ENCODE assay signal across 2 cellular contexts in genomic region chrX:120564925-120565324, GRCh38.
TF ChIP-seq lines count a peak whose summit lies in the region.

No MANE protein-coding gene starts in this region.

TF ChIP-seq in HepG2, 621 proteins besides CTCF, POLR2A, EP300 and RAD21:
- TF ChIP-seq, protein P1, sequence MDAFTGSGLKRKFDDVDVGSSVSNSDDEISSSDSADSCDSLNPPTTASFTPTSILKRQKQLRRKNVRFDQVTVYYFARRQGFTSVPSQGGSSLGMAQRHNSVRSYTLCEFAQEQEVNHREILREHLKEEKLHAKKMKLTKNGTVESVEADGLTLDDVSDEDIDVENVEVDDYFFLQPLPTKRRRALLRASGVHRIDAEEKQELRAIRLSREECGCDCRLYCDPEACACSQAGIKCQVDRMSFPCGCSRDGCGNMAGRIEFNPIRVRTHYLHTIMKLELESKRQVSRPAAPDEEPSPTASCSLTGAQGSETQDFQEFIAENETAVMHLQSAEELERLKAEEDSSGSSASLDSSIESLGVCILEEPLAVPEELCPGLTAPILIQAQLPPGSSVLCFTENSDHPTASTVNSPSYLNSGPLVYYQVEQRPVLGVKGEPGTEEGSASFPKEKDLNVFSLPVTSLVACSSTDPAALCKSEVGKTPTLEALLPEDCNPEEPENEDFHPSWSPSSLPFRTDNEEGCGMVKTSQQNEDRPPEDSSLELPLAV (CRISPR knock-in tag; conservative IDR thresholded peaks at IDR 0.05; ENCODE audit: low read depth) = no peak
- TF ChIP-seq HINFP (CRISPR knock-in tag; IDR thresholded peaks at IDR 0.05; ENCODE audit: low read depth) (no peak), SUZ12 (IDR thresholded peaks at IDR 0.05; ENCODE audit: low read depth, low read length) (no peak), ZNF570 (CRISPR knock-in tag; IDR thresholded peaks at IDR 0.05; ENCODE audit: borderline replicate concordance) (no peak), PHF5A (CRISPR knock-in tag; IDR thresholded peaks at IDR 0.05; ENCODE audit: low read depth, unreplicated experiment) (no peak), HDAC2 (CRISPR knock-in tag; IDR thresholded peaks at IDR 0.05) (no peak), SAFB2 (CRISPR knock-in tag; IDR thresholded peaks at IDR 0.05; ENCODE audit: borderline replicate concordance, low read depth) (no peak), HES4 (CRISPR knock-in tag; IDR thresholded peaks at IDR 0.05; ENCODE audit: borderline replicate concordance) (no peak), ZFY (CRISPR knock-in tag; IDR thresholded peaks at IDR 0.05) (no peak), ZNF678 (CRISPR knock-in tag; IDR thresholded peaks at IDR 0.05) (no peak), NCOA1 (CRISPR knock-in tag; IDR thresholded peaks at IDR 0.05) (no peak), ZNF224 (CRISPR knock-in tag; IDR thresholded peaks at IDR 0.05) (no peak), ZNF543 (CRISPR knock-in tag; IDR thresholded peaks at IDR 0.05) (no peak), RBFOX2 (IDR thresholded peaks at IDR 0.05; ENCODE audit: low read depth, low read length) (no peak)
- TF ChIP-seq, protein P2, sequence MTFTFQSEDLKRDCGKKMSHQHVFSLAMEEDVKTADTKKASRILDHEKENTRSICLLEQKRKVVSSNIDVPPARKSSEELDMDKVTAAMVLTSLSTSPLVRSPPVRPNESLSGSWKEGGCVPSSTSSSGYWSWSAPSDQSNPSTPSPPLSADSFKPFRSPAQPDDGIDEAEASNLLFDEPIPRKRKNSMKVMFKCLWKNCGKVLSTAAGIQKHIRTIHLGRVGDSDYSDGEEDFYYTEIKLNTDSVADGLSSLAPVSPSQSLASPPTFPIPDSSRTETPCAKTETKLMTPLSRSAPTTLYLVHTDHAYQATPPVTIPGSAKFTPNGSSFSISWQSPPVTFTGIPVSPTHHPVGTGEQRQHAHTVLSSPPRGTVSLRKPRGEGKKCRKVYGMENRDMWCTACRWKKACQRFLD (CRISPR knock-in tag; IDR thresholded peaks at IDR 0.05; ENCODE audit: borderline replicate concordance) = no peak

TF ChIP-seq in GM12878, 131 proteins besides CTCF, POLR2A, EP300 and RAD21:
- TF ChIP-seq IKZF1 (conservative IDR thresholded peaks at IDR 0.05) (no peak), SPI1 (IDR thresholded peaks at IDR 0.05; ENCODE audit: borderline replicate concordance, insufficient read depth, low read depth, low read length) (peak; percentile 49; the same call in 1 of the 2 replicates), ELK1 (IDR thresholded peaks at IDR 0.05; ENCODE audit: low read depth, low read length) (no peak), ZBTB33 (IDR thresholded peaks at IDR 0.05) (no peak)
- TF ChIP-seq, protein P3, sequence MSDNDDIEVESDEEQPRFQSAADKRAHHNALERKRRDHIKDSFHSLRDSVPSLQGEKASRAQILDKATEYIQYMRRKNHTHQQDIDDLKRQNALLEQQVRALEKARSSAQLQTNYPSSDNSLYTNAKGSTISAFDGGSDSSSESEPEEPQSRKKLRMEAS (IDR thresholded peaks at IDR 0.05; ENCODE audit: low read depth, low read length) = no peak
